Comparison of ENCODE assay signal across 21 cellular contexts in genomic region chr6:36542041-36542440, GRCh38. TPM values are rescaled to one million over a fixed set of nuclear protein-coding genes. Genes with fewer than 3 reads are reported as not detected.
A peak's percentile ranks its signal among the peaks of the same experiment; 100 is the strongest.
DNase-seq lines count a peak whose midpoint lies in the region; ATAC-seq and TF ChIP-seq lines count a peak whose summit lies in the region.
"Had no signal": no experiment of that assay in that cellular context is flagged by ENCODE, and none has a peak within 500 bp of the region (broad histone marks: within the 10 kb centered on the region; RNA-seq: fewer than 3 reads in every experiment).

No MANE protein-coding gene starts in this region.

- no peak for DNase-seq in activated CD4-positive, alpha-beta T cell treated with anti-CD3 and anti-CD28 coated beads, Interleukin-2, amount 10 ng/mL, durations not matched to agents 7 days and 5 days
- no peak for DNase-seq in activated CD4-positive, alpha-beta T cell treated with anti-CD3 and anti-CD28 coated beads for 36 hours
- DNase-seq in CD8-positive, alpha-beta T cell = no peak
- no peak for DNase-seq in activated CD4-positive, alpha-beta memory T cell treated with anti-CD3 and anti-CD28 coated beads, Interleukin-2, amount 10 ng/mL, durations not matched to agents 7 days and 5 days
- DNase-seq in iPS-NIHi11 (ENCODE audit: low spot score) = no peak
- DNase-seq in endothelial cell (ENCODE audit: low spot score) = no peak
- DNase-seq in WERI-Rb-1 = no peak
- DNase-seq: activated CD8-positive, alpha-beta memory T cell treated with anti-CD3 and anti-CD28 coated beads for 24 hours; amygdala; C1 segment of cervical spinal cord; hypothalamus; kidney; NCI-H1436 treated with DMSO at 0.1 percent for 48 hours; NCI-H748 treated with DMSO at 0.1 percent for 48 hours; occipital lobe; Right ventricle myocardium superior; substantia nigra had no signal

- no peak for TF ChIP-seq CTCF in CD8-positive, alpha-beta T cell (IDR thresholded peaks at IDR 0.05)
- no peak for TF ChIP-seq CTCF in neutrophil (IDR thresholded peaks at IDR 0.05)
- TF ChIP-seq CTCF in endothelial cell (IDR thresholded peaks at IDR 0.05; ENCODE audit: unreplicated experiment) = no peak
- no peak for TF ChIP-seq CTCF in WERI-Rb-1 (IDR thresholded peaks at IDR 0.05; ENCODE audit: low read depth, low read length)

- H3K4me3 ChIP-seq in CD8-positive, alpha-beta T cell (ENCODE audit: low read depth, low read length) = peak overlapping the region; percentile 8
- H3K4me3 ChIP-seq in neutrophil (ENCODE audit: low read depth in 1 of 2, low read length in 1 of 2) = no peak overlapping the region
- H3K4me3 ChIP-seq in WERI-Rb-1 (ENCODE audit: low read depth, low read length) = no peak overlapping the region
- H3K4me3 ChIP-seq: cardiac muscle cell, right atrium auricular region had no signal

- no peaks in the 10 kb centered on the region for H3K27me3 Mint-ChIP-seq in activated CD4-positive, alpha-beta T cell treated with anti-CD3 and anti-CD28 coated beads, Interleukin-2, amount 10 ng/mL, durations not matched to agents 7 days and 5 days
- no peaks in the 10 kb centered on the region for H3K27me3 Mint-ChIP-seq in activated CD4-positive, alpha-beta T cell treated with anti-CD3 and anti-CD28 coated beads for 36 hours
- H3K27me3 Mint-ChIP-seq in CD8-positive, alpha-beta T cell (ENCODE audit: low read depth) = no peaks in the 10 kb centered on the region
- no peaks in the 10 kb centered on the region for H3K27me3 Mint-ChIP-seq in activated CD4-positive, alpha-beta memory T cell treated with anti-CD3 and anti-CD28 coated beads, Interleukin-2, amount 10 ng/mL, durations not matched to agents 7 days and 5 days
- H3K27me3 Mint-ChIP-seq in endothelial cell (ENCODE audit: unreplicated experiment) = no peaks in the 10 kb centered on the region
- H3K27me3 Mint-ChIP-seq: dendritic cell treated with granulocyte-macrophage colony-stimulating factor and Interleukin-4, amounts not matched to agents 40 ng/mL and 50 ng/mL, for 4 days had no signal

- intact Hi-C loops in activated CD4-positive, alpha-beta T cell treated with anti-CD3 and anti-CD28 coated beads for 36 hours (cut with DNase I, micrococcal nuclease) = loop anchor here (5.0 kb wide), 2 partner anchors 215 to 420 kb away; no protein-coding TSS in a partner anchor
- intact Hi-C loops in CD8-positive, alpha-beta T cell (cut with DNase I, micrococcal nuclease) = loop anchor here (2.0 to 5.0 kb wide), 2 partner anchors 35 to 345 kb away; no protein-coding TSS in a partner anchor

- H3K4me1 Mint-ChIP-seq in activated CD4-positive, alpha-beta T cell treated with anti-CD3 and anti-CD28 coated beads, Interleukin-2, amount 10 ng/mL, durations not matched to agents 7 days and 5 days = peaks cover 48% of the 10 kb centered on the region
- H3K4me1 Mint-ChIP-seq in activated CD4-positive, alpha-beta T cell treated with anti-CD3 and anti-CD28 coated beads for 36 hours = peaks cover 56% of the 10 kb centered on the region
- H3K4me1 Mint-ChIP-seq in CD8-positive, alpha-beta T cell (ENCODE audit: low read depth) = peaks cover 64% of the 10 kb centered on the region
- peaks cover 48% of the 10 kb centered on the region for H3K4me1 Mint-ChIP-seq in activated CD4-positive, alpha-beta memory T cell treated with anti-CD3 and anti-CD28 coated beads, Interleukin-2, amount 10 ng/mL, durations not matched to agents 7 days and 5 days
- peaks cover 18% of the 10 kb centered on the region for H3K4me1 Mint-ChIP-seq in endothelial cell (ENCODE audit: unreplicated experiment)

- peaks cover 57% of the 10 kb centered on the region for H3K4me1 ChIP-seq in CD8-positive, alpha-beta T cell (ENCODE audit: insufficient read depth, low read length)
- peaks cover 48 to 56% of the 10 kb centered on the region in 2 experiments for H3K4me1 ChIP-seq in neutrophil (ENCODE audit: control insufficient read depth in 1 of 2, insufficient read depth in 1 of 2, low read depth in 1 of 2, low read length in 1 of 2)

- POLR2A ChIA-PET in activated CD4-positive, alpha-beta T cell treated with anti-CD3 and anti-CD28 coated beads, Interleukin-2, amount 10 ng/mL, durations not matched to agents 7 days and 5 days (lab: Charles Lee) = no interaction called here
- POLR2A ChIA-PET in activated CD4-positive, alpha-beta T cell treated with anti-CD3 and anti-CD28 coated beads for 36 hours (lab: Charles Lee) = no interaction called here
- POLR2A ChIA-PET in CD8-positive, alpha-beta T cell (lab: Charles Lee) = interaction anchor here (6.9 kb wide), 1 partner anchor 56 kb away, joined by 141 read pairs; the partner anchor contains the start of gene SRSF3
- POLR2A ChIA-PET in activated CD4-positive, alpha-beta memory T cell treated with anti-CD3 and anti-CD28 coated beads, Interleukin-2, amount 10 ng/mL, durations not matched to agents 7 days and 5 days (lab: Charles Lee) = interaction anchor here (0.6 to 8.0 kb wide), 3 partner anchors 26 to 56 kb away, joined by 3 to 225 read pairs (median 3); partner anchors contain the start of gene SRSF3

- ATAC-seq in activated CD4-positive, alpha-beta T cell treated with anti-CD3 and anti-CD28 coated beads for 36 hours = no peak
- ATAC-seq in CD8-positive, alpha-beta T cell = no peak

- no peaks in the 10 kb centered on the region for H3K9me3 ChIP-seq in CD8-positive, alpha-beta T cell (ENCODE audit: low read length)
- H3K9me3 ChIP-seq in neutrophil = no peaks in the 10 kb centered on the region
- no peaks in the 10 kb centered on the region for H3K9me3 ChIP-seq in WERI-Rb-1 (ENCODE audit: severe bottlenecking)
- H3K9me3 ChIP-seq: right atrium auricular region had no signal

- no peaks in the 10 kb centered on the region for H3K27me3 ChIP-seq in CD8-positive, alpha-beta T cell (ENCODE audit: insufficient read depth, low read length)
- H3K27me3 ChIP-seq in neutrophil = no peaks in the 10 kb centered on the region
- H3K27me3 ChIP-seq in WERI-Rb-1 (ENCODE audit: insufficient read depth, low read depth, severe bottlenecking) = no peaks in the 10 kb centered on the region
- H3K27me3 ChIP-seq: cardiac muscle cell, right atrium auricular region had no signal

- no peaks in the 10 kb centered on the region for H3K9me3 Mint-ChIP-seq in activated CD4-positive, alpha-beta T cell treated with anti-CD3 and anti-CD28 coated beads, Interleukin-2, amount 10 ng/mL, durations not matched to agents 7 days and 5 days
- H3K9me3 Mint-ChIP-seq in activated CD4-positive, alpha-beta T cell treated with anti-CD3 and anti-CD28 coated beads for 36 hours (ENCODE audit: low read depth) = no peaks in the 10 kb centered on the region
- H3K9me3 Mint-ChIP-seq in CD8-positive, alpha-beta T cell = no peaks in the 10 kb centered on the region
- no peaks in the 10 kb centered on the region for H3K9me3 Mint-ChIP-seq in activated CD4-positive, alpha-beta memory T cell treated with anti-CD3 and anti-CD28 coated beads, Interleukin-2, amount 10 ng/mL, durations not matched to agents 7 days and 5 days
- no peaks in the 10 kb centered on the region for H3K9me3 Mint-ChIP-seq in endothelial cell (ENCODE audit: unreplicated experiment)
- H3K9me3 Mint-ChIP-seq: dendritic cell treated with granulocyte-macrophage colony-stimulating factor and Interleukin-4, amounts not matched to agents 40 ng/mL and 50 ng/mL, for 4 days had no signal

- peaks cover 68% of the 10 kb centered on the region for H3K36me3 Mint-ChIP-seq in activated CD4-positive, alpha-beta T cell treated with anti-CD3 and anti-CD28 coated beads, Interleukin-2, amount 10 ng/mL, durations not matched to agents 7 days and 5 days (ENCODE audit: low read depth)
- peaks cover 40% of the 10 kb centered on the region for H3K36me3 Mint-ChIP-seq in activated CD4-positive, alpha-beta T cell treated with anti-CD3 and anti-CD28 coated beads for 36 hours (ENCODE audit: low read depth)
- peaks cover 65% of the 10 kb centered on the region for H3K36me3 Mint-ChIP-seq in CD8-positive, alpha-beta T cell
- H3K36me3 Mint-ChIP-seq in activated CD4-positive, alpha-beta memory T cell treated with anti-CD3 and anti-CD28 coated beads, Interleukin-2, amount 10 ng/mL, durations not matched to agents 7 days and 5 days (ENCODE audit: low read depth) = peaks cover 76% of the 10 kb centered on the region
- peaks cover 11% of the 10 kb centered on the region for H3K36me3 Mint-ChIP-seq in endothelial cell (ENCODE audit: low read depth, unreplicated experiment)

- CTCF ChIA-PET in activated CD4-positive, alpha-beta T cell treated with anti-CD3 and anti-CD28 coated beads, Interleukin-2, amount 10 ng/mL, durations not matched to agents 7 days and 5 days (lab: Charles Lee) = interaction anchor here (0.6 kb wide), 1 partner anchor 58 kb away, joined by 4 read pairs; no protein-coding TSS in a partner anchor
- CTCF ChIA-PET in activated CD4-positive, alpha-beta T cell treated with anti-CD3 and anti-CD28 coated beads for 36 hours (lab: Charles Lee) = interaction anchor here (0.6 to 0.7 kb wide), 3 partner anchors 59 to 307 kb away, joined by 3 to 4 read pairs (median 4); no protein-coding TSS in a partner anchor
- CTCF ChIA-PET in CD8-positive, alpha-beta T cell (lab: Charles Lee) = interaction anchor here (0.6 kb wide), 1 partner anchor 60 kb away, joined by 3 read pairs; no protein-coding TSS in a partner anchor
- CTCF ChIA-PET in activated CD4-positive, alpha-beta memory T cell treated with anti-CD3 and anti-CD28 coated beads, Interleukin-2, amount 10 ng/mL, durations not matched to agents 7 days and 5 days (lab: Charles Lee) = no interaction called here

- no peak overlapping the region for H3K27ac ChIP-seq in CD8-positive, alpha-beta T cell (ENCODE audit: low read depth, low read length)
- peak overlapping the region; percentile 42 for H3K27ac ChIP-seq in neutrophil
- no peak overlapping the region for H3K27ac ChIP-seq in WERI-Rb-1
- H3K27ac ChIP-seq: cardiac muscle cell, right atrium auricular region had no signal

- H3K4me3 Mint-ChIP-seq in activated CD4-positive, alpha-beta T cell treated with anti-CD3 and anti-CD28 coated beads, Interleukin-2, amount 10 ng/mL, durations not matched to agents 7 days and 5 days = peak overlapping the region; percentile 62
- H3K4me3 Mint-ChIP-seq in activated CD4-positive, alpha-beta T cell treated with anti-CD3 and anti-CD28 coated beads for 36 hours = no peak overlapping the region
- H3K4me3 Mint-ChIP-seq in CD8-positive, alpha-beta T cell = peak overlapping the region; percentile 66
- H3K4me3 Mint-ChIP-seq in activated CD4-positive, alpha-beta memory T cell treated with anti-CD3 and anti-CD28 coated beads, Interleukin-2, amount 10 ng/mL, durations not matched to agents 7 days and 5 days = no peak overlapping the region
- H3K4me3 Mint-ChIP-seq in endothelial cell (ENCODE audit: unreplicated experiment) = no peak overlapping the region
- H3K4me3 Mint-ChIP-seq: dendritic cell treated with granulocyte-macrophage colony-stimulating factor and Interleukin-4, amounts not matched to agents 40 ng/mL and 50 ng/mL, for 4 days had no signal

- H3K36me3 ChIP-seq in CD8-positive, alpha-beta T cell (ENCODE audit: insufficient read depth, low read length) = peaks cover 27% of the 10 kb centered on the region
- H3K36me3 ChIP-seq in neutrophil (peaks cover 46% of the 10 kb centered on the region), WERI-Rb-1 (peaks cover 57% of the 10 kb centered on the region)

- H3K27ac Mint-ChIP-seq in activated CD4-positive, alpha-beta T cell treated with anti-CD3 and anti-CD28 coated beads, Interleukin-2, amount 10 ng/mL, durations not matched to agents 7 days and 5 days = peak overlapping the region; percentile 84
- no peak overlapping the region for H3K27ac Mint-ChIP-seq in activated CD4-positive, alpha-beta T cell treated with anti-CD3 and anti-CD28 coated beads for 36 hours
- peak overlapping the region; percentile 88 for H3K27ac Mint-ChIP-seq in CD8-positive, alpha-beta T cell
- H3K27ac Mint-ChIP-seq in activated CD4-positive, alpha-beta memory T cell treated with anti-CD3 and anti-CD28 coated beads, Interleukin-2, amount 10 ng/mL, durations not matched to agents 7 days and 5 days = peak overlapping the region; percentile 56
- no peak overlapping the region for H3K27ac Mint-ChIP-seq in endothelial cell (ENCODE audit: unreplicated experiment)
- H3K27ac Mint-ChIP-seq: dendritic cell treated with granulocyte-macrophage colony-stimulating factor and Interleukin-4, amounts not matched to agents 40 ng/mL and 50 ng/mL, for 4 days had no signal

RNA-seq across cellular contexts. Expression of gene STK38, which starts 5.2 kb away (rescaled TPM):
- total RNA-seq in activated CD4-positive, alpha-beta T cell treated with anti-CD3 and anti-CD28 coated beads, Interleukin-2, amount 10 ng/mL, durations not matched to agents 7 days and 5 days = 100 to 1,000 TPM in 1 of 2 experiments, 10 to 100 TPM in 1; 99.1 to 114 TPM
- 10 to 100 TPM; 24.0 to 27.0 TPM for total RNA-seq in activated CD4-positive, alpha-beta T cell treated with anti-CD3 and anti-CD28 coated beads for 36 hours
- total RNA-seq in CD8-positive, alpha-beta T cell = 10 to 100 TPM; 37.6 to 38.7 TPM
- total RNA-seq in activated CD4-positive, alpha-beta memory T cell treated with anti-CD3 and anti-CD28 coated beads, Interleukin-2, amount 10 ng/mL, durations not matched to agents 7 days and 5 days = 10 to 100 TPM; 88.9 to 93.2 TPM
- 41.4 TPM for total RNA-seq in endothelial cell (ENCODE audit: unreplicated experiment)

RNA-seq across cellular contexts. Expression of gene SRSF3, which starts 52.1 kb away (rescaled TPM):
- total RNA-seq in activated CD4-positive, alpha-beta T cell treated with anti-CD3 and anti-CD28 coated beads, Interleukin-2, amount 10 ng/mL, durations not matched to agents 7 days and 5 days = 100 to 1,000 TPM; 394 to 441 TPM
- total RNA-seq in activated CD4-positive, alpha-beta T cell treated with anti-CD3 and anti-CD28 coated beads for 36 hours = 100 to 1,000 TPM; 298 to 464 TPM
- 100 to 1,000 TPM; 620 to 627 TPM for total RNA-seq in CD8-positive, alpha-beta T cell
- total RNA-seq in activated CD4-positive, alpha-beta memory T cell treated with anti-CD3 and anti-CD28 coated beads, Interleukin-2, amount 10 ng/mL, durations not matched to agents 7 days and 5 days = 100 to 1,000 TPM; 384 to 385 TPM
- 289 TPM for total RNA-seq in endothelial cell (ENCODE audit: unreplicated experiment)

Comparison
In these comparisons a context has a peak if more than half of its experiments do, and no peak if none do; other contexts are left out.
1. H3K27ac Mint-ChIP-seq: peak in activated CD4-positive, alpha-beta T cell treated with anti-CD3 and anti-CD28 coated beads, Interleukin-2, amount 10 ng/mL, durations not matched to agents 7 days and 5 days (single experiment), CD8-positive, alpha-beta T cell (single experiment) and activated CD4-positive, alpha-beta memory T cell treated with anti-CD3 and anti-CD28 coated beads, Interleukin-2, amount 10 ng/mL, durations not matched to agents 7 days and 5 days (single experiment); none in activated CD4-positive, alpha-beta T cell treated with anti-CD3 and anti-CD28 coated beads for 36 hours (single experiment) and endothelial cell (single experiment).
2. H3K4me3 Mint-ChIP-seq: peak in activated CD4-positive, alpha-beta T cell treated with anti-CD3 and anti-CD28 coated beads, Interleukin-2, amount 10 ng/mL, durations not matched to agents 7 days and 5 days (single experiment) and CD8-positive, alpha-beta T cell (single experiment); none in activated CD4-positive, alpha-beta T cell treated with anti-CD3 and anti-CD28 coated beads for 36 hours (single experiment), activated CD4-positive, alpha-beta memory T cell treated with anti-CD3 and anti-CD28 coated beads, Interleukin-2, amount 10 ng/mL, durations not matched to agents 7 days and 5 days (single experiment) and endothelial cell (single experiment).
3. POLR2A ChIA-PET loops: an anchor here in CD8-positive, alpha-beta T cell (6.9 kb wide) and activated CD4-positive, alpha-beta memory T cell treated with anti-CD3 and anti-CD28 coated beads, Interleukin-2, amount 10 ng/mL, durations not matched to agents 7 days and 5 days (0.6 to 8.0 kb wide); none called in activated CD4-positive, alpha-beta T cell treated with anti-CD3 and anti-CD28 coated beads, Interleukin-2, amount 10 ng/mL, durations not matched to agents 7 days and 5 days and activated CD4-positive, alpha-beta T cell treated with anti-CD3 and anti-CD28 coated beads for 36 hours.